In genomic region chr2:166867874-166868514, GRCh38 we compare ENCODE assay signal across 23 cellular contexts. TPM values are rescaled to one million over a fixed set of nuclear protein-coding genes. Genes with fewer than 3 reads are reported as not detected.
"Had no signal": no experiment of that assay in that cellular context is flagged by ENCODE, and none has a peak within 500 bp of the region (broad histone marks: within the 10 kb centered on the region; RNA-seq: fewer than 3 reads in every experiment).

No MANE protein-coding gene starts in this region.

- H3K9me3 ChIP-seq: heart left ventricle, neutrophil, psoas muscle, sigmoid colon had no signal

- DNase-seq: cortex of kidney; dorsolateral prefrontal cortex; effector CD8-positive, alpha-beta T cell; heart left ventricle; hippocampal formation; mammary epithelial cell; naive thymus-derived CD4-positive, alpha-beta T cell; nephron progenitor cell; psoas muscle; sigmoid colon; stimulated activated CD4-positive, alpha-beta T cell treated with anti-CD3 and anti-CD28 coated beads, Interleukin-2, amount 100 ng/mL, for 24 hours; stimulated activated naive CD4-positive, alpha-beta T cell; trophoblast cell had no signal

- H3K36me3 ChIP-seq: heart left ventricle, neutrophil, sigmoid colon had no signal

- H3K4me1 ChIP-seq: heart left ventricle, psoas muscle, sigmoid colon had no signal

- H3K27me3 ChIP-seq: neutrophil, sigmoid colon had no signal

- FAIRE-seq: endometrium, frontal cortex, islet of Langerhans had no signal

- H3K4me3 ChIP-seq: dorsolateral prefrontal cortex, heart left ventricle, psoas muscle, sigmoid colon, skin epidermis had no signal

- ATAC-seq: esophagus mucosa; heart left ventricle; left lobe of liver; naive thymus-derived CD4-positive, alpha-beta T cell; psoas muscle had no signal

- H3K27ac ChIP-seq: dorsolateral prefrontal cortex, heart left ventricle, neutrophil, psoas muscle, sigmoid colon, skin epidermis had no signal

RNA-seq across cellular contexts. Expression of gene XIRP2, which starts 20.3 kb away (rescaled TPM):
- total RNA-seq: left lobe of liver; mesenteric fat pad; naive thymus-derived CD4-positive, alpha-beta T cell; osteoblast had no signal
- polyA plus RNA-seq: naive thymus-derived CD4-positive, alpha-beta T cell; urinary bladder had no signal
